In genomic region chr11:61971177-61972111, GRCh38 we compare ENCODE assay signal across 8 cellular contexts. TPM values are rescaled to one million over a fixed set of nuclear protein-coding genes. Genes with fewer than 3 reads are reported as not detected.
A peak's percentile ranks its signal among the peaks of the same experiment; 100 is the strongest.
DNase-seq lines count a peak whose midpoint lies in the region; ATAC-seq and TF ChIP-seq lines count a peak whose summit lies in the region.

No MANE protein-coding gene starts in this region.

- intact Hi-C loops in spleen (cut with DNase I; ENCODE audit: low total_unique reads) = no loop called here

- H3K4me1 ChIP-seq in spleen = peaks cover 50 to 87% (median 71%) of the 10 kb centered on the region in 6 donors

- peak in 1 of 3 donors; percentile 75 for TF ChIP-seq POLR2A in spleen (IDR thresholded peaks at IDR 0.05)

- no peak overlapping the region for H3K4me3 ChIP-seq in GM12864 (ENCODE audit: low read depth, low read length)
- H3K4me3 ChIP-seq in choroid plexus epithelial cell (ENCODE audit: low read depth, low read length) = peak overlapping the region; percentile 14
- H3K4me3 ChIP-seq in kidney epithelial cell (ENCODE audit: low read depth, low read length) = no peak overlapping the region
- peak overlapping the region in 2 of 8 donors; percentile 10 to 47 for H3K4me3 ChIP-seq in spleen

- DNase-seq in 8988T (peak; percentile 53), GM12864 (ENCODE audit: low read depth) (peak; percentile 49), NCI-H1105 treated with DMSO at 0.1 percent for 48 hours (lab: John Stamatoyannopoulos, UW) (peak; percentile 84), T1000 (lab: John Stamatoyannopoulos, UW) (peak; percentile 97), choroid plexus epithelial cell (ENCODE audit: low read depth) (peak; percentile 100), kidney epithelial cell (ENCODE audit: low read depth) (peak; percentile 98), spleen (peak; percentile 93)

- ATAC-seq in GM18867 (IDR thresholded peaks at IDR 0.05; ENCODE audit: unreplicated experiment) = no peak

- peak overlapping the region; percentile 72 to 100 (median 99) for H3K27ac ChIP-seq in spleen

- no peaks in the 10 kb centered on the region for H3K36me3 ChIP-seq in kidney epithelial cell (ENCODE audit: control insufficient read depth, insufficient read depth, low read length)
- H3K36me3 ChIP-seq in spleen = peaks cover 0 to under 1% (median 0%) of the 10 kb centered on the region in 6 donors

- TF ChIP-seq CTCF in GM12864 (IDR thresholded peaks at IDR 0.05; ENCODE audit: low read depth, low read length, missing control alignments) = no peak
- no peak for TF ChIP-seq CTCF in choroid plexus epithelial cell (conservative IDR thresholded peaks at IDR 0.05; ENCODE audit: low read depth, low read length)
- TF ChIP-seq CTCF in kidney epithelial cell (IDR thresholded peaks at IDR 0.05; ENCODE audit: insufficient read depth, low read length, poor library complexity, severe bottlenecking) = no peak
- TF ChIP-seq CTCF in spleen (IDR thresholded peaks at IDR 0.05 in 8 of 11, conservative IDR thresholded peaks at IDR 0.05 in 3 of 11) = no peak

- no peaks in the 10 kb centered on the region for H3K9me3 ChIP-seq in spleen

- H3K27me3 ChIP-seq in kidney epithelial cell (ENCODE audit: control insufficient read depth, insufficient read depth, low read length) (no peaks in the 10 kb centered on the region), spleen (replicated peaks in 1 of 7) (no peaks in the 10 kb centered on the region)

- WGBS in spleen, 5 donors = 22 to 30% (median 29%) methylated on average over 16 of the region's 16 CpGs

RNA-seq across cellular contexts. Expression of gene FTH1, which starts 4.0 kb away (rescaled TPM):
- total RNA-seq in kidney epithelial cell (2,225 and 2,374 TPM in 2 replicates), spleen (1,000 to 10,000 TPM; 1,915 to 2,864 (median 2,469) TPM)
- 1,000 to 10,000 TPM; 2,005 to 3,321 (median 2,533) TPM for polyA plus RNA-seq in spleen

RNA-seq across cellular contexts. Expression of gene BEST1, which starts 21.3 kb away (rescaled TPM):
- total RNA-seq in kidney epithelial cell = 1.0 and 1.1 TPM in 2 replicates
- 10 to 100 TPM in 5 of 7 donors, 1 to 10 TPM in 2; 6.8 to 20.4 (median 12.3) TPM for total RNA-seq in spleen
- 1 to 10 TPM; 2.6 to 4.3 (median 3.0) TPM for polyA plus RNA-seq in spleen

RNA-seq across cellular contexts. Expression of gene RAB3IL1, which starts 54.1 kb away (rescaled TPM):
- total RNA-seq in kidney epithelial cell (5.2 and 9.9 TPM in 2 replicates), spleen (10 to 100 TPM; 34.3 to 57.1 (median 39.5) TPM)
- 10 to 100 TPM in 2 of 3 donors, 1 to 10 TPM in 1; 6.5 to 17.6 (median 14.1) TPM for polyA plus RNA-seq in spleen

Comparison
In these comparisons a context has a peak if more than half of its experiments do, and no peak if none do; other contexts are left out.
1. DNase-seq: peak in every context shown above with its lines; median percentile 100 in choroid plexus epithelial cell; 98 in kidney epithelial cell; 97 in T1000; 93 in spleen; 84 in NCI-H1105 treated with DMSO at 0.1 percent for 48 hours; 53 in 8988T; 49 in GM12864.